ENCODE assay signal across 25 cellular contexts in genomic region chr5:1665803-1666202, GRCh38.
DNase-seq lines count a peak whose midpoint lies in the region; ATAC-seq and TF ChIP-seq lines count a peak whose summit lies in the region.
"Had no signal": no experiment of that assay in that cellular context is flagged by ENCODE, and none has a peak within 500 bp of the region (broad histone marks: within the 10 kb centered on the region; RNA-seq: fewer than 3 reads in every experiment).

No MANE protein-coding gene starts in this region.

- H3K4me1 ChIP-seq in HEK293 (ENCODE audit: control insufficient read depth, insufficient read depth, low read length) (no peaks in the 10 kb centered on the region; the same call in 1 of the 2 replicates), body of pancreas (peaks cover 20% of the 10 kb centered on the region)
- H3K4me1 ChIP-seq: HAP-1 had no signal

- no peak overlapping the region for H3K4me3 ChIP-seq in HEK293 (ENCODE audit: low read depth, low read length)
- H3K4me3 ChIP-seq in body of pancreas, result no peak overlapping the region
- H3K4me3 ChIP-seq: dorsolateral prefrontal cortex, HAP-1, stomach, transverse colon had no signal

- H3K27ac ChIP-seq in CD4-positive, alpha-beta T cell (ENCODE audit: low read depth, low read length), result no peak overlapping the region
- H3K27ac ChIP-seq in HEK293 (ENCODE audit: extremely low read depth, low read depth, low read length), result no peak overlapping the region
- H3K27ac ChIP-seq in body of pancreas, result no peak overlapping the region
- H3K27ac ChIP-seq: BLaER1 treated with 17β-estradiol and CSF1 and Interleukin-3, amounts not matched to agents 10 nM and 100 nM; dorsolateral prefrontal cortex; stomach; transverse colon had no signal

- ATAC-seq in CD4-positive, alpha-beta T cell (ENCODE audit: poor library complexity), result no peak
- no peak for ATAC-seq in body of pancreas
- ATAC-seq: left ventricle myocardium superior had no signal

- no peak overlapping the region for H3K27ac Mint-ChIP-seq in CD4-positive, alpha-beta T cell
- H3K27ac Mint-ChIP-seq in endothelial cell (ENCODE audit: unreplicated experiment) (no peak overlapping the region), nephron progenitor cell (peak overlapping the region; percentile 47)
- H3K27ac Mint-ChIP-seq: activated CD4-positive, alpha-beta memory T cell treated with anti-CD3 and anti-CD28 coated beads for 36 hours had no signal

- CTCF ChIA-PET in CD4-positive, alpha-beta T cell (lab: Charles Lee), result no interaction called here
- CTCF ChIA-PET in HEK293 (lab: Yijun Ruan, JAX), result no interaction called here

- 62 to 63% methylated on average over 4 of the region's 4 CpGs for WGBS in body of pancreas, 2 donors

- no peak for TF ChIP-seq CTCF in CD4-positive, alpha-beta T cell (IDR thresholded peaks at IDR 0.05)
- TF ChIP-seq CTCF in HEK293 (tag by site-specific recombination; IDR thresholded peaks at IDR 0.05), result no peak
- no peak for TF ChIP-seq CTCF in endothelial cell (IDR thresholded peaks at IDR 0.05; ENCODE audit: unreplicated experiment)
- no peak for TF ChIP-seq CTCF in nephron progenitor cell (IDR thresholded peaks at IDR 0.05)
- TF ChIP-seq CTCF in body of pancreas (IDR thresholded peaks at IDR 0.05), result no peak

- no peaks in the 10 kb centered on the region for H3K36me3 Mint-ChIP-seq in CD4-positive, alpha-beta T cell (ENCODE audit: low read depth)
- H3K36me3 Mint-ChIP-seq in endothelial cell (ENCODE audit: low read depth, unreplicated experiment), result peaks cover 10% of the 10 kb centered on the region
- no peaks in the 10 kb centered on the region for H3K36me3 Mint-ChIP-seq in nephron progenitor cell (ENCODE audit: low read depth)
- H3K36me3 Mint-ChIP-seq: activated CD4-positive, alpha-beta memory T cell treated with anti-CD3 and anti-CD28 coated beads for 36 hours had no signal

- no peaks in the 10 kb centered on the region for H3K36me3 ChIP-seq in HEK293 (ENCODE audit: control insufficient read depth in 2 of 2, insufficient read depth in 1 of 2, low read length in 2 of 2)
- no peaks in the 10 kb centered on the region for H3K36me3 ChIP-seq in body of pancreas (replicated peaks in 1 of 2; ENCODE audit: insufficient read depth in 1 of 2, low read depth in 2 of 2)
- H3K36me3 ChIP-seq: BLaER1 treated with 17β-estradiol and CSF1 and Interleukin-3, amounts not matched to agents 10 nM and 100 nM; HAP-1; stomach; transverse colon had no signal

- H3K27me3 Mint-ChIP-seq in CD4-positive, alpha-beta T cell, result peaks cover 73% of the 10 kb centered on the region
- H3K27me3 Mint-ChIP-seq in endothelial cell (ENCODE audit: unreplicated experiment), result peaks cover 37% of the 10 kb centered on the region
- peaks cover 70% of the 10 kb centered on the region for H3K27me3 Mint-ChIP-seq in nephron progenitor cell (ENCODE audit: low read depth, poor library complexity)

- POLR2A ChIA-PET in CD4-positive, alpha-beta T cell (lab: Charles Lee), result no interaction called here
- POLR2A ChIA-PET in HEK293 (lab: Yijun Ruan, JAX), result no interaction called here

- intact Hi-C loops in CD4-positive, alpha-beta T cell (cut with DNase I, micrococcal nuclease), result loop anchor here in 1 of 2 experiments (5.0 kb wide), 3 partner anchors 131 to 376 kb away; partner anchors contain the start of gene MRPL36
- intact Hi-C loops in body of pancreas (cut with DNase I), result loop anchor here (10.0 kb wide), 1 partner anchor 379 kb away; no protein-coding TSS in a partner anchor

- TF ChIP-seq POLR2A in body of pancreas (IDR thresholded peaks at IDR 0.05), result no peak

- DNase-seq in CD4-positive, alpha-beta T cell, result no peak
- no peak for DNase-seq in endothelial cell (ENCODE audit: low spot score)
- DNase-seq in nephron progenitor cell, result no peak
- no peak for DNase-seq in iPS-NIHi7 (ENCODE audit: extremely low spot score)
- DNase-seq in body of pancreas, result no peak
- DNase-seq in activated CD8-positive, alpha-beta memory T cell treated with anti-CD3 and anti-CD28 coated beads, Interleukin-2, amount 50 U/mL, for 4 hours, result no peak
- no peak for DNase-seq in NCI-H2227 (lab: John Stamatoyannopoulos, UW; ENCODE audit: unreplicated experiment)
- DNase-seq: ACHN; activated CD4-positive, alpha-beta memory T cell treated with anti-CD3 and anti-CD28 coated beads for 36 hours; activated CD4-positive, CD25-positive, alpha-beta regulatory T cell; activated naive CD4-positive, alpha-beta T cell; central memory CD4-positive, alpha-beta T cell; foreskin fibroblast; left ventricle myocardium superior; NCI-H1417 treated with DMSO at 0.1 percent for 48 hours; NCI-H524; occipital lobe; stomach; T1000; transverse colon had no signal

- H3K9me3 ChIP-seq in CD4-positive, alpha-beta T cell (ENCODE audit: control insufficient read depth, low read length), result no peaks in the 10 kb centered on the region
- no peaks in the 10 kb centered on the region for H3K9me3 ChIP-seq in HEK293 (ENCODE audit: control insufficient read depth, insufficient read depth, low read depth, low read length)
- H3K9me3 ChIP-seq in body of pancreas, result no peaks in the 10 kb centered on the region
- H3K9me3 ChIP-seq: HAP-1, SK-N-SH, transverse colon had no signal

- no peaks in the 10 kb centered on the region for H3K9me3 Mint-ChIP-seq in CD4-positive, alpha-beta T cell
- peaks cover 7% of the 10 kb centered on the region for H3K9me3 Mint-ChIP-seq in endothelial cell (ENCODE audit: unreplicated experiment)
- H3K9me3 Mint-ChIP-seq in nephron progenitor cell, result peaks cover 7% of the 10 kb centered on the region
- H3K9me3 Mint-ChIP-seq: activated CD4-positive, alpha-beta memory T cell treated with anti-CD3 and anti-CD28 coated beads for 36 hours had no signal

- peaks cover 51% of the 10 kb centered on the region for H3K27me3 ChIP-seq in CD4-positive, alpha-beta T cell (ENCODE audit: control insufficient read depth, insufficient read depth, low read length)
- peaks cover 0 to 10% of the 10 kb centered on the region in 2 donors for H3K27me3 ChIP-seq in body of pancreas

- H3K4me1 Mint-ChIP-seq in CD4-positive, alpha-beta T cell (ENCODE audit: low read depth), result peaks cover 18% of the 10 kb centered on the region
- H3K4me1 Mint-ChIP-seq in endothelial cell (ENCODE audit: unreplicated experiment) (peaks cover 6% of the 10 kb centered on the region), nephron progenitor cell (peaks cover 18% of the 10 kb centered on the region)

- peak overlapping the region; percentile 2 for H3K4me3 Mint-ChIP-seq in CD4-positive, alpha-beta T cell
- peak overlapping the region; percentile 40 for H3K4me3 Mint-ChIP-seq in endothelial cell (ENCODE audit: unreplicated experiment)
- peak overlapping the region; percentile 39 for H3K4me3 Mint-ChIP-seq in nephron progenitor cell
- H3K4me3 Mint-ChIP-seq: activated CD4-positive, alpha-beta memory T cell treated with anti-CD3 and anti-CD28 coated beads for 36 hours had no signal

TF ChIP-seq in HEK293, 187 proteins besides CTCF, POLR2A, EP300 and RAD21:
- TF ChIP-seq ZBTB48 (tag by site-specific recombination; IDR thresholded peaks at IDR 0.05) (no peak), ZNF114 (tag by site-specific recombination; IDR thresholded peaks at IDR 0.05) (peak; percentile 42; the same call in 1 of the 2 replicates), ZEB2 (tag by site-specific recombination; IDR thresholded peaks at IDR 0.05) (peak; percentile 90)
